9 cellular contexts compared by ENCODE assay signal in genomic region chr7:103150192-103150591, GRCh38. TPM values are rescaled to one million over a fixed set of nuclear protein-coding genes. Genes with fewer than 3 reads are reported as not detected.
DNase-seq lines count a peak whose midpoint lies in the region; ATAC-seq and TF ChIP-seq lines count a peak whose summit lies in the region.
"Had no signal": no experiment of that assay in that cellular context is flagged by ENCODE, and none has a peak within 500 bp of the region (broad histone marks: within the 10 kb centered on the region; RNA-seq: fewer than 3 reads in every experiment).

No MANE protein-coding gene starts in this region.

- BruUV-seq in Calu3 (replicated peaks; lab: Mats Ljungman, UMichigan): no TSS peak

- peak overlapping the region; percentile 83 for H3K4me3 ChIP-seq in Loucy (ENCODE audit: low read length, poor library complexity, severe bottlenecking)

- peak overlapping the region; percentile 80 for H3K9ac ChIP-seq in Loucy (ENCODE audit: low read depth, low read length, poor library complexity, severe bottlenecking)

- peak overlapping the region; percentile 94; the same call in 1 of the 2 replicates for H2AFZ ChIP-seq in Loucy (ENCODE audit: low read length)

- CTCF ChIA-PET in Calu3 (lab: Charles Lee): interaction anchor here (0.7 kb wide), 1 partner anchor 75 kb away, joined by 3 read pairs; the partner anchor contains the start of genes ARMC10 and FBXL13

- peaks cover 8% of the 10 kb centered on the region for H3K27me3 ChIP-seq in Loucy (ENCODE audit: insufficient read depth, low read length, poor library complexity, severe bottlenecking)
- H3K27me3 ChIP-seq: neutrophil had no signal

- H3K4me2 ChIP-seq in Loucy (ENCODE audit: low read depth, low read length, poor library complexity, severe bottlenecking): peak overlapping the region; percentile 83

- peaks cover 32% of the 10 kb centered on the region for H3K4me1 ChIP-seq in Loucy (ENCODE audit: insufficient read depth, low read length, poor library complexity, severe bottlenecking)

- H3K79me2 ChIP-seq in Loucy (ENCODE audit: insufficient read depth, low read length): peaks cover 22% of the 10 kb centered on the region

- H3F3A ChIP-seq in Loucy (ENCODE audit: low read depth): 0 out of 2 replicates have a peak, but pooled peaks cover 3% of the 10 kb centered on the region

- H3K4me3 Mint-ChIP-seq in Calu3 (ENCODE audit: low read depth, unreplicated experiment) (peak overlapping the region; percentile 78), CD14-positive monocyte (peak overlapping the region in 1 of 2 donors; percentile 86)
- peak overlapping the region; percentile 94 for H3K4me3 Mint-ChIP-seq in activated naive CD8-positive, alpha-beta T cell treated with anti-CD3 and anti-CD28 coated beads, Interleukin-2, amount 50 U/mL, for 24 hours

- H3K36me3 ChIP-seq in Loucy (ENCODE audit: insufficient read depth, low read length): no peaks in the 10 kb centered on the region
- H3K36me3 ChIP-seq: neutrophil had no signal

- H3K27ac Mint-ChIP-seq in Calu3 (ENCODE audit: unreplicated experiment): peak overlapping the region; percentile 78
- peak overlapping the region; percentile 96 for H3K27ac Mint-ChIP-seq in activated naive CD8-positive, alpha-beta T cell treated with anti-CD3 and anti-CD28 coated beads, Interleukin-2, amount 50 U/mL, for 24 hours
- H3K27ac Mint-ChIP-seq in CD14-positive monocyte: no peak overlapping the region

- TF ChIP-seq CTCF in Calu3 (IDR thresholded peaks at IDR 0.05; ENCODE audit: unreplicated experiment): no peak
- TF ChIP-seq CTCF in Loucy (conservative IDR thresholded peaks at IDR 0.05; ENCODE audit: low read length): no peak
- TF ChIP-seq CTCF in CD14-positive monocyte (IDR thresholded peaks at IDR 0.05): no peak

- H3K9me2 ChIP-seq in Loucy (replicated peaks; ENCODE audit: low read depth, low read length): no peaks in the 10 kb centered on the region

- H3K9me3 ChIP-seq in Loucy (ENCODE audit: insufficient read depth, low read depth, low read length): no peaks in the 10 kb centered on the region
- H3K9me3 ChIP-seq: neutrophil had no signal

- H3K9me3 Mint-ChIP-seq in Calu3 (ENCODE audit: low read depth, unreplicated experiment): no peaks in the 10 kb centered on the region
- H3K9me3 Mint-ChIP-seq in activated naive CD8-positive, alpha-beta T cell treated with anti-CD3 and anti-CD28 coated beads, Interleukin-2, amount 50 U/mL, for 24 hours: no peaks in the 10 kb centered on the region
- H3K9me3 Mint-ChIP-seq in CD14-positive monocyte: peaks cover 0 to 6% (median 0%) of the 10 kb centered on the region in 7 donors

- H4K20me1 ChIP-seq in Loucy (ENCODE audit: insufficient read depth, low read length, poor library complexity, severe bottlenecking): peaks cover 3% of the 10 kb centered on the region

- peak; percentile 19 for ATAC-seq in activated naive CD8-positive, alpha-beta T cell treated with anti-CD3 and anti-CD28 coated beads, Interleukin-2, amount 50 U/mL, for 24 hours

- peaks cover 69% of the 10 kb centered on the region for H3K36me3 Mint-ChIP-seq in Calu3 (ENCODE audit: insufficient read depth, unreplicated experiment)
- peaks cover 10% of the 10 kb centered on the region for H3K36me3 Mint-ChIP-seq in activated naive CD8-positive, alpha-beta T cell treated with anti-CD3 and anti-CD28 coated beads, Interleukin-2, amount 50 U/mL, for 24 hours (ENCODE audit: low read depth)
- H3K36me3 Mint-ChIP-seq in CD14-positive monocyte: peaks cover 3 to 8% of the 10 kb centered on the region in 2 donors

- DNase-seq in Calu3: no peak
- no peak for DNase-seq in activated naive CD8-positive, alpha-beta T cell treated with anti-CD3 and anti-CD28 coated beads, Interleukin-2, amount 50 U/mL, for 24 hours
- DNase-seq in mucosa of gallbladder (ENCODE audit: low spot score): peak; percentile 31
- no peak for DNase-seq in NCI-H524 (lab: John Stamatoyannopoulos, UW)
- no peak for DNase-seq in kidney glomerular epithelial cell (lab: John Stamatoyannopoulos, UW)
- no peak for DNase-seq in NOMO-1 treated with DMSO at 0.1 percent for 48 hours (lab: John Stamatoyannopoulos, UW; ENCODE audit: unreplicated experiment)
- no peak for DNase-seq in CD14-positive monocyte (ENCODE audit: low spot score)

- no peaks in the 10 kb centered on the region for H3K27me3 Mint-ChIP-seq in Calu3 (ENCODE audit: unreplicated experiment)
- no peaks in the 10 kb centered on the region for H3K27me3 Mint-ChIP-seq in activated naive CD8-positive, alpha-beta T cell treated with anti-CD3 and anti-CD28 coated beads, Interleukin-2, amount 50 U/mL, for 24 hours
- H3K27me3 Mint-ChIP-seq in CD14-positive monocyte (ENCODE audit: low read depth in 3 of 3): peaks cover 2 to 5% (median 3%) of the 10 kb centered on the region in 3 donors

- intact Hi-C loops in Calu3 (cut with micrococcal nuclease; ENCODE audit: unreplicated experiment): no loop called here
- intact Hi-C loops in CD14-positive monocyte (cut with micrococcal nuclease): no loop called here

- H3K4me1 Mint-ChIP-seq in Calu3 (ENCODE audit: low read depth, unreplicated experiment): peaks cover 26% of the 10 kb centered on the region
- H3K4me1 Mint-ChIP-seq in activated naive CD8-positive, alpha-beta T cell treated with anti-CD3 and anti-CD28 coated beads, Interleukin-2, amount 50 U/mL, for 24 hours: peaks cover 37% of the 10 kb centered on the region
- H3K4me1 Mint-ChIP-seq in CD14-positive monocyte: peaks cover 33% of the 10 kb centered on the region

RNA-seq across cellular contexts. Expression of gene NAPEPLD, which starts 1.3 kb away (rescaled TPM):
- total RNA-seq in Calu3 (2022) (25.9 and 28.6 TPM in 2 replicates), mucosa of gallbladder (58.2 TPM)
- 1 to 10 TPM; 1.6 to 2.2 TPM for polyA plus RNA-seq in CD14-positive monocyte

Comparison
In these comparisons a context has a peak if more than half of its experiments do, and no peak if none do; other contexts are left out.
1. H3K27ac Mint-ChIP-seq: peak in Calu3 (single experiment) and activated naive CD8-positive, alpha-beta T cell treated with anti-CD3 and anti-CD28 coated beads, Interleukin-2, amount 50 U/mL, for 24 hours (single experiment); none in CD14-positive monocyte (0 of 7).